ENCODE assay signal across 8 cellular contexts in the genomic region with DNA sequence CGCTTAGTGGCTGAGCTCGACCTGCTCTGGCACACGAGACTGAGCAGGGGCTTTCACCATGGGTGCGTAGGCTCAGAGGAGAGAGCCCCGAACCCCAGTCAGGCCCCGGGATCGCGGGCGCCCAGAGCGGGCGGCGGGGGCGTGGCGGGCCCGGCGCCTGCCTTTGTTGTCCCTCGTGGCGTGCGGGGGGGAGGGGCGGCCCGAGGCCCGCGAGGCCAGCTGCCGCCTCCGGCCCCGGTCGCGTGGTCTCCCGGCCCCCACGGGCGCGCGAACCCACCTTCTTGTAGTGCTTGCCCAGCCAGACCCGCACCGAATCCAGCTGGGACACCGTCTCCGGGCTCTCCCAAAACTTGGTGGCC. TPM values are rescaled to one million over a fixed set of nuclear protein-coding genes. Genes with fewer than 3 reads are reported as not detected.
A peak's percentile ranks its signal among the peaks of the same experiment; 100 is the strongest.
DNase-seq lines count a peak whose midpoint lies in the region; ATAC-seq and TF ChIP-seq lines count a peak whose summit lies in the region.

No MANE protein-coding gene starts in this region.

- H3K4me1 Mint-ChIP-seq in activated naive CD8-positive, alpha-beta T cell treated with anti-CD3 and anti-CD28 coated beads, Interleukin-2, amount 10 ng/mL, durations not matched to agents 7 days and 5 days = peaks cover 23% of the 10 kb centered on the region

- TF ChIP-seq CTCF in RWPE2 (IDR thresholded peaks at IDR 0.05; ENCODE audit: poor library complexity, severe bottlenecking) (no peak), right atrium auricular region (IDR thresholded peaks at IDR 0.05) (no peak)

- H3K36me3 ChIP-seq in RWPE2 (ENCODE audit: low read depth) (peaks cover 20% of the 10 kb centered on the region; the same call in 1 of the 2 replicates), right atrium auricular region (no peaks in the 10 kb centered on the region)

- H3K4me1 ChIP-seq in RWPE2 (ENCODE audit: insufficient read depth, poor library complexity, severe bottlenecking) (peaks cover 9% of the 10 kb centered on the region), right atrium auricular region (peaks cover 0 to 34% of the 10 kb centered on the region in 2 donors)

- H3K4me3 Mint-ChIP-seq in activated naive CD8-positive, alpha-beta T cell treated with anti-CD3 and anti-CD28 coated beads, Interleukin-2, amount 10 ng/mL, durations not matched to agents 7 days and 5 days = peak overlapping the region; percentile 94

- peak overlapping the region; percentile 82 for H3K27ac Mint-ChIP-seq in activated naive CD8-positive, alpha-beta T cell treated with anti-CD3 and anti-CD28 coated beads, Interleukin-2, amount 10 ng/mL, durations not matched to agents 7 days and 5 days

- no peaks in the 10 kb centered on the region for H3K9me3 ChIP-seq in RWPE2 (ENCODE audit: severe bottlenecking)
- H3K9me3 ChIP-seq in right atrium auricular region = no peaks in the 10 kb centered on the region

- ATAC-seq in HG02970 (IDR thresholded peaks at IDR 0.05; ENCODE audit: low FRiP score, unreplicated experiment) (peak; percentile 34), RWPE2 (ENCODE audit: low read depth) (peak; percentile 7)
- ATAC-seq in activated naive CD8-positive, alpha-beta T cell treated with anti-CD3 and anti-CD28 coated beads, Interleukin-2, amount 10 ng/mL, durations not matched to agents 7 days and 5 days (ENCODE audit: low read depth) = peak; percentile 34

- peak; percentile 33 for DNase-seq in NCI-H510A treated with DMSO at 0.1 percent for 48 hours (lab: John Stamatoyannopoulos, UW)
- no peak for DNase-seq in NCI-H510A (lab: John Stamatoyannopoulos, UW)
- DNase-seq in RWPE2 (ENCODE audit: low spot score) = peak; percentile 72
- DNase-seq in activated naive CD8-positive, alpha-beta T cell treated with anti-CD3 and anti-CD28 coated beads, Interleukin-2, amount 10 ng/mL, durations not matched to agents 7 days and 5 days = peak; percentile 83
- no peak for DNase-seq in right atrium auricular region (ENCODE audit: low spot score)
- DNase-seq in retina = peak; percentile 84
- DNase-seq in NCI-H1436 (lab: John Stamatoyannopoulos, UW) = no peak

- H3K9me3 Mint-ChIP-seq in activated naive CD8-positive, alpha-beta T cell treated with anti-CD3 and anti-CD28 coated beads, Interleukin-2, amount 10 ng/mL, durations not matched to agents 7 days and 5 days = no peaks in the 10 kb centered on the region

- no peaks in the 10 kb centered on the region for H3K36me3 Mint-ChIP-seq in activated naive CD8-positive, alpha-beta T cell treated with anti-CD3 and anti-CD28 coated beads, Interleukin-2, amount 10 ng/mL, durations not matched to agents 7 days and 5 days

- H3K27me3 ChIP-seq in RWPE2 (ENCODE audit: insufficient read depth, poor library complexity, severe bottlenecking) = no peaks in the 10 kb centered on the region
- H3K27me3 ChIP-seq in right atrium auricular region = no peaks in the 10 kb centered on the region

- H3K27me3 Mint-ChIP-seq in activated naive CD8-positive, alpha-beta T cell treated with anti-CD3 and anti-CD28 coated beads, Interleukin-2, amount 10 ng/mL, durations not matched to agents 7 days and 5 days = no peaks in the 10 kb centered on the region

- peak overlapping the region; percentile 74 for H3K4me3 ChIP-seq in RWPE2 (ENCODE audit: severe bottlenecking)
- peak overlapping the region; percentile 96 for H3K4me3 ChIP-seq in right atrium auricular region

- H3K27ac ChIP-seq in RWPE2 (ENCODE audit: poor library complexity, severe bottlenecking) (peak overlapping the region; percentile 74), right atrium auricular region (peak overlapping the region; percentile 97 to 98)

- POLR2A ChIA-PET in activated naive CD8-positive, alpha-beta T cell treated with anti-CD3 and anti-CD28 coated beads, Interleukin-2, amount 10 ng/mL, durations not matched to agents 7 days and 5 days (lab: Charles Lee) = interaction anchor here (0.5 to 1.8 kb wide), 8 partner anchors 9 to 306 kb away, joined by 3 to 8 read pairs (median 4); partner anchors contain the start of gene DHX30

RNA-seq across cellular contexts. Expression of gene SMARCC1, which starts 0.4 kb away (rescaled TPM):
- total RNA-seq in activated naive CD8-positive, alpha-beta T cell treated with anti-CD3 and anti-CD28 coated beads, Interleukin-2, amount 10 ng/mL, durations not matched to agents 7 days and 5 days = 10 to 100 TPM; 82.8 to 88.1 TPM
- 10 to 100 TPM; 11.6 to 19.3 TPM for total RNA-seq in right atrium auricular region

RNA-seq across cellular contexts. Expression of gene DHX30, which starts 21.6 kb away (rescaled TPM):
- total RNA-seq in activated naive CD8-positive, alpha-beta T cell treated with anti-CD3 and anti-CD28 coated beads, Interleukin-2, amount 10 ng/mL, durations not matched to agents 7 days and 5 days = 10 to 100 TPM; 76.7 to 78.1 TPM
- total RNA-seq in right atrium auricular region = 10 to 100 TPM; 47.9 to 57.6 TPM

Comparison
In these comparisons a context has a peak if more than half of its experiments do, and no peak if none do; other contexts are left out.
1. DNase-seq: peak in NCI-H510A treated with DMSO at 0.1 percent for 48 hours (single experiment), RWPE2 (single experiment), activated naive CD8-positive, alpha-beta T cell treated with anti-CD3 and anti-CD28 coated beads, Interleukin-2, amount 10 ng/mL, durations not matched to agents 7 days and 5 days (single experiment) and retina (single experiment); none in NCI-H510A (single experiment), right atrium auricular region (single experiment) and NCI-H1436 (single experiment).
2. RNA of gene SMARCC1, which starts 0.4 kb away (total RNA-seq): 82.8 to 88.1 TPM in activated naive CD8-positive, alpha-beta T cell treated with anti-CD3 and anti-CD28 coated beads, Interleukin-2, amount 10 ng/mL, durations not matched to agents 7 days and 5 days; 11.6 to 19.3 TPM in right atrium auricular region; every median in the first group is over 4 times any median in the second.
3. Peak in every context shown above with its lines, with median percentiles within 50 percentile points of each other: ATAC-seq.